Comparison of ENCODE assay signal across 13 cellular contexts in genomic region chr3:10268116-10268515, GRCh38. TPM values are rescaled to one million over a fixed set of nuclear protein-coding genes. Genes with fewer than 3 reads are reported as not detected.
DNase-seq lines count a peak whose midpoint lies in the region; ATAC-seq and TF ChIP-seq lines count a peak whose summit lies in the region.
"Had no signal": no experiment of that assay in that cellular context is flagged by ENCODE, and none has a peak within 500 bp of the region (broad histone marks: within the 10 kb centered on the region; RNA-seq: fewer than 3 reads in every experiment).

No MANE protein-coding gene starts in this region.

- peaks cover 4 to 8% of the 10 kb centered on the region in 2 experiments for H3K4me1 ChIP-seq in neutrophil (ENCODE audit: control insufficient read depth in 1 of 2, insufficient read depth in 1 of 2, low read depth in 1 of 2, low read length in 1 of 2)
- H3K4me1 ChIP-seq in osteoblast (ENCODE audit: insufficient read depth, low read length), result peaks cover 3% of the 10 kb centered on the region
- peaks cover 26% of the 10 kb centered on the region for H3K4me1 ChIP-seq in body of pancreas

- no peak overlapping the region for H3K4me3 Mint-ChIP-seq in activated T-cell treated with anti-CD3 and anti-CD28 coated beads, Interleukin-2, amount 50 U/mL, for 72 hours
- H3K4me3 Mint-ChIP-seq in activated T-cell treated with anti-CD3 and anti-CD28 coated beads, Interleukin-2, amount 50 U/mL, for 4 hours, result no peak overlapping the region
- H3K4me3 Mint-ChIP-seq in stimulated activated memory B cell treated with anti-CD40 and anti-IgM and Interleukin-4, amounts not matched to agents 10 μg/mL and 1 μg/mL and 100 μg/mL, for 72 hours, result no peak overlapping the region
- H3K4me3 Mint-ChIP-seq: CD14-positive monocyte had no signal

- H3K36me3 ChIP-seq in neutrophil (peaks cover 54% of the 10 kb centered on the region), osteoblast (ENCODE audit: insufficient read depth, low read length) (peaks cover 27% of the 10 kb centered on the region), H7 (replicated peaks; ENCODE audit: control insufficient read depth, insufficient read depth, low read length) (peaks cover 11% of the 10 kb centered on the region), body of pancreas (replicated peaks in 1 of 2; ENCODE audit: insufficient read depth in 1 of 2, low read depth in 2 of 2) (peaks cover 0 to 7% of the 10 kb centered on the region in 2 donors)

- H4K20me1 ChIP-seq in osteoblast (ENCODE audit: insufficient read depth, low read length), result peaks cover 13% of the 10 kb centered on the region

- peaks cover 95% of the 10 kb centered on the region for H3K79me2 ChIP-seq in osteoblast (ENCODE audit: insufficient read depth, low read length)

- H3K27me3 ChIP-seq in neutrophil (no peaks in the 10 kb centered on the region), osteoblast (ENCODE audit: insufficient read depth, low read length) (no peaks in the 10 kb centered on the region), H7 (ENCODE audit: control insufficient read depth, insufficient read depth, low read length) (no peaks in the 10 kb centered on the region), body of pancreas (no peaks in the 10 kb centered on the region)

- no peak for TF ChIP-seq POLR2A in body of pancreas (IDR thresholded peaks at IDR 0.05)

- no peak for ATAC-seq in activated T-cell treated with anti-CD3 and anti-CD28 coated beads, Interleukin-2, amount 50 U/mL, for 72 hours (replicated peaks in 1 of 2)
- no peak for ATAC-seq in activated T-cell treated with anti-CD3 and anti-CD28 coated beads, Interleukin-2, amount 50 U/mL, for 4 hours
- ATAC-seq in stimulated activated memory B cell treated with anti-CD40 and anti-IgM and Interleukin-4, amounts not matched to agents 10 μg/mL and 1 μg/mL and 100 μg/mL, for 72 hours, result no peak
- no peak for ATAC-seq in body of pancreas

- H3K9me3 ChIP-seq in neutrophil (no peaks in the 10 kb centered on the region), osteoblast (ENCODE audit: low read depth, low read length) (no peaks in the 10 kb centered on the region), body of pancreas (no peaks in the 10 kb centered on the region)

- H3K4me2 ChIP-seq in osteoblast (ENCODE audit: insufficient read depth, low read length), result no peak overlapping the region

- no peak overlapping the region for H2AFZ ChIP-seq in osteoblast (ENCODE audit: low read length)
- H2AFZ ChIP-seq: GM23248 had no signal

- peak overlapping the region; percentile 28 for H3K27ac ChIP-seq in neutrophil
- H3K27ac ChIP-seq in osteoblast (ENCODE audit: low read depth, low read length), result no peak overlapping the region
- no peak overlapping the region for H3K27ac ChIP-seq in body of pancreas
- H3K27ac ChIP-seq: 22Rv1, GM23248 had no signal

- H3K4me3 ChIP-seq in neutrophil (ENCODE audit: low read depth in 1 of 2, low read length in 1 of 2) (no peak overlapping the region), osteoblast (ENCODE audit: insufficient read depth, low read length) (no peak overlapping the region), H7 (ENCODE audit: insufficient read depth, low read depth, low read length) (no peak overlapping the region), body of pancreas (no peak overlapping the region)
- H3K4me3 ChIP-seq: GM23248 had no signal

- H3K27me3 Mint-ChIP-seq in activated T-cell treated with anti-CD3 and anti-CD28 coated beads, Interleukin-2, amount 50 U/mL, for 72 hours (ENCODE audit: low read depth), result no peaks in the 10 kb centered on the region
- no peaks in the 10 kb centered on the region for H3K27me3 Mint-ChIP-seq in activated T-cell treated with anti-CD3 and anti-CD28 coated beads, Interleukin-2, amount 50 U/mL, for 4 hours (ENCODE audit: low read depth)
- H3K27me3 Mint-ChIP-seq in stimulated activated memory B cell treated with anti-CD40 and anti-IgM and Interleukin-4, amounts not matched to agents 10 μg/mL and 1 μg/mL and 100 μg/mL, for 72 hours, result no peaks in the 10 kb centered on the region

- no peaks in the 10 kb centered on the region for H3K9me3 Mint-ChIP-seq in activated T-cell treated with anti-CD3 and anti-CD28 coated beads, Interleukin-2, amount 50 U/mL, for 72 hours
- no peaks in the 10 kb centered on the region for H3K9me3 Mint-ChIP-seq in activated T-cell treated with anti-CD3 and anti-CD28 coated beads, Interleukin-2, amount 50 U/mL, for 4 hours
- no peaks in the 10 kb centered on the region for H3K9me3 Mint-ChIP-seq in stimulated activated memory B cell treated with anti-CD40 and anti-IgM and Interleukin-4, amounts not matched to agents 10 μg/mL and 1 μg/mL and 100 μg/mL, for 72 hours
- H3K9me3 Mint-ChIP-seq: CD14-positive monocyte had no signal

- H3K27ac Mint-ChIP-seq in activated T-cell treated with anti-CD3 and anti-CD28 coated beads, Interleukin-2, amount 50 U/mL, for 72 hours, result peak overlapping the region; percentile 77
- H3K27ac Mint-ChIP-seq in stimulated activated memory B cell treated with anti-CD40 and anti-IgM and Interleukin-4, amounts not matched to agents 10 μg/mL and 1 μg/mL and 100 μg/mL, for 72 hours, result peak overlapping the region; percentile 51

- H3K36me3 Mint-ChIP-seq in activated T-cell treated with anti-CD3 and anti-CD28 coated beads, Interleukin-2, amount 50 U/mL, for 72 hours (ENCODE audit: insufficient read depth in 2 of 2), result peaks cover 11 to 31% of the 10 kb centered on the region in 2 donors
- peaks cover 51% of the 10 kb centered on the region for H3K36me3 Mint-ChIP-seq in activated T-cell treated with anti-CD3 and anti-CD28 coated beads, Interleukin-2, amount 50 U/mL, for 4 hours (ENCODE audit: insufficient read depth)
- peaks cover 59% of the 10 kb centered on the region for H3K36me3 Mint-ChIP-seq in stimulated activated memory B cell treated with anti-CD40 and anti-IgM and Interleukin-4, amounts not matched to agents 10 μg/mL and 1 μg/mL and 100 μg/mL, for 72 hours

- peaks cover 52% of the 10 kb centered on the region for H3K4me1 Mint-ChIP-seq in activated T-cell treated with anti-CD3 and anti-CD28 coated beads, Interleukin-2, amount 50 U/mL, for 72 hours (ENCODE audit: low read depth)
- H3K4me1 Mint-ChIP-seq in activated T-cell treated with anti-CD3 and anti-CD28 coated beads, Interleukin-2, amount 50 U/mL, for 4 hours (ENCODE audit: low read depth), result peaks cover 67% of the 10 kb centered on the region
- H3K4me1 Mint-ChIP-seq in stimulated activated memory B cell treated with anti-CD40 and anti-IgM and Interleukin-4, amounts not matched to agents 10 μg/mL and 1 μg/mL and 100 μg/mL, for 72 hours, result peaks cover 42% of the 10 kb centered on the region

- TF ChIP-seq CTCF in neutrophil (IDR thresholded peaks at IDR 0.05), result no peak
- no peak for TF ChIP-seq CTCF in osteoblast (IDR thresholded peaks at IDR 0.05; ENCODE audit: extremely low read depth, low read depth, low read length)
- no peak for TF ChIP-seq CTCF in body of pancreas (IDR thresholded peaks at IDR 0.05)

- intact Hi-C loops in body of pancreas (cut with DNase I), result no loop called here

- no peak for DNase-seq in activated T-cell treated with anti-CD3 and anti-CD28 coated beads, Interleukin-2, amount 50 U/mL, for 72 hours
- DNase-seq in activated T-cell treated with anti-CD3 and anti-CD28 coated beads, Interleukin-2, amount 50 U/mL, for 4 hours, result no peak
- DNase-seq in dermis microvascular lymphatic vessel endothelial cell (ENCODE audit: low read depth in 2 of 2) (peak; percentile 36 to 66), osteoblast (ENCODE audit: insufficient read length, low spot score, missing footprints) (no peak), H7 (no peak), body of pancreas (no peak)
- DNase-seq: DMS53, GF-D8, GM23248 had no signal

RNA-seq across cellular contexts. Expression of gene TATDN2, which starts 19.9 kb away (rescaled TPM):
- 10 to 100 TPM; 40.8 to 49.8 TPM for total RNA-seq in activated T-cell treated with anti-CD3 and anti-CD28 coated beads, Interleukin-2, amount 50 U/mL, for 72 hours
- 10 to 100 TPM; 66.5 to 70.2 (median 66.5) TPM for total RNA-seq in activated T-cell treated with anti-CD3 and anti-CD28 coated beads, Interleukin-2, amount 50 U/mL, for 4 hours
- total RNA-seq in dermis microvascular lymphatic vessel endothelial cell (10.1 and 12.1 TPM in 2 replicates), osteoblast (19.2 and 20.0 TPM in 2 replicates), body of pancreas (10 to 100 TPM; 15.3 to 19.8 TPM)
- total RNA-seq in H7 (2014; rRNA removed; shearing (Covaris generic)), result 5.3 and 9.8 TPM in 2 replicates

RNA-seq across cellular contexts. Expression of gene GHRL, which starts 24.6 kb away (rescaled TPM):
- total RNA-seq in activated T-cell treated with anti-CD3 and anti-CD28 coated beads, Interleukin-2, amount 50 U/mL, for 72 hours, result 1 to 10 TPM in 1 of 2 donors, under 1 TPM in 1; 0.43 to 1.3 TPM
- total RNA-seq in activated T-cell treated with anti-CD3 and anti-CD28 coated beads, Interleukin-2, amount 50 U/mL, for 4 hours, result under 1 TPM; 0.45 to 0.96 (median 0.63) TPM
- total RNA-seq in dermis microvascular lymphatic vessel endothelial cell, result 0.39 and 0.51 TPM in 2 replicates
- total RNA-seq in osteoblast, result under 0.01 TPM in 1 of 2 replicates, not detected in the other
- not detected in 2 replicates for total RNA-seq in H7 (2014; rRNA removed; shearing (Covaris generic))
- 1 to 10 TPM; 3.6 to 4.2 TPM for total RNA-seq in body of pancreas
- total RNA-seq: GM23248 had no signal

RNA-seq across cellular contexts. Expression of gene SEC13, which starts 52.8 kb away (rescaled TPM):
- total RNA-seq in activated T-cell treated with anti-CD3 and anti-CD28 coated beads, Interleukin-2, amount 50 U/mL, for 72 hours, result 10 to 100 TPM; 84.0 to 88.5 TPM
- 100 to 1,000 TPM; 143 to 154 (median 153) TPM for total RNA-seq in activated T-cell treated with anti-CD3 and anti-CD28 coated beads, Interleukin-2, amount 50 U/mL, for 4 hours
- total RNA-seq in dermis microvascular lymphatic vessel endothelial cell (315 and 354 TPM in 2 replicates), osteoblast (201 and 204 TPM in 2 replicates), body of pancreas (100 to 1,000 TPM in 1 of 2 donors, 10 to 100 TPM in 1; 71.6 to 129 TPM)
- 193 and 204 TPM in 2 replicates for total RNA-seq in H7 (2014; rRNA removed; shearing (Covaris generic))

Comparison
In these comparisons a context has a peak if more than half of its experiments do, and no peak if none do; other contexts are left out.
1. DNase-seq: peak in dermis microvascular lymphatic vessel endothelial cell (2 of 2); none in activated T-cell treated with anti-CD3 and anti-CD28 coated beads, Interleukin-2, amount 50 U/mL, for 72 hours (0 of 2), activated T-cell treated with anti-CD3 and anti-CD28 coated beads, Interleukin-2, amount 50 U/mL, for 4 hours (single experiment), osteoblast (single experiment), H7 (single experiment) and body of pancreas (0 of 4).